In genomic region chr6:115053169-115053860, GRCh38 we compare ENCODE assay signal across 6 cellular contexts.
"Had no signal": no experiment of that assay in that cellular context is flagged by ENCODE, and none has a peak within 500 bp of the region (broad histone marks: within the 10 kb centered on the region; RNA-seq: fewer than 3 reads in every experiment).

No MANE protein-coding gene starts in this region.

- H3K27ac ChIP-seq: GM23248 had no signal

- H3K4me1 ChIP-seq: HAP-1 had no signal

- DNase-seq: GM23248, GOT3, IMR-90, KG1 had no signal

- H3K9me3 ChIP-seq: HAP-1 had no signal

- H3K36me3 ChIP-seq: HAP-1 had no signal

- H3K4me3 ChIP-seq: GM23248, HAP-1, K562 had no signal

- H3K9ac ChIP-seq: GM23248 had no signal

- H2AFZ ChIP-seq: GM23248 had no signal
